ENCODE assay signal across 1 cellular context in genomic region chr2:38691994-38692393, GRCh38.
TF ChIP-seq lines count a peak whose summit lies in the region.

No MANE protein-coding gene starts in this region.

TF ChIP-seq in IMR-90, 13 proteins besides CTCF, POLR2A, EP300 and RAD21:
- TF ChIP-seq RFX5 (IDR thresholded peaks at IDR 0.05; ENCODE audit: low read depth, low read length) (no peak), BHLHE40 (IDR thresholded peaks at IDR 0.05; ENCODE audit: low read depth, low read length) (no peak), RCOR1 (IDR thresholded peaks at IDR 0.05; ENCODE audit: insufficient replicate concordance, low read length) (no peak), NFE2L2 (IDR thresholded peaks at IDR 0.05; ENCODE audit: low read depth, low read length) (no peak), CHD1 (IDR thresholded peaks at IDR 0.05; ENCODE audit: low read depth, low read length) (no peak), MXI1 (IDR thresholded peaks at IDR 0.05; ENCODE audit: borderline replicate concordance, low read depth, low read length) (no peak), ELK1 (IDR thresholded peaks at IDR 0.05; ENCODE audit: borderline replicate concordance, low read depth, low read length) (no peak), MAFK (IDR thresholded peaks at IDR 0.05; ENCODE audit: low read depth, low read length) (no peak), MAZ (IDR thresholded peaks at IDR 0.05; ENCODE audit: borderline replicate concordance, low read depth, low read length) (no peak), FOS (IDR thresholded peaks at IDR 0.05; ENCODE audit: low read depth, low read length) (no peak), CEBPB (IDR thresholded peaks at IDR 0.05; ENCODE audit: low read depth, low read length) (no peak), SMC3 (IDR thresholded peaks at IDR 0.05; ENCODE audit: low read depth, low read length) (no peak)
- TF ChIP-seq, protein P1, sequence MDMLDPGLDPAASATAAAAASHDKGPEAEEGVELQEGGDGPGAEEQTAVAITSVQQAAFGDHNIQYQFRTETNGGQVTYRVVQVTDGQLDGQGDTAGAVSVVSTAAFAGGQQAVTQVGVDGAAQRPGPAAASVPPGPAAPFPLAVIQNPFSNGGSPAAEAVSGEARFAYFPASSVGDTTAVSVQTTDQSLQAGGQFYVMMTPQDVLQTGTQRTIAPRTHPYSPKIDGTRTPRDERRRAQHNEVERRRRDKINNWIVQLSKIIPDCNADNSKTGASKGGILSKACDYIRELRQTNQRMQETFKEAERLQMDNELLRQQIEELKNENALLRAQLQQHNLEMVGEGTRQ (IDR thresholded peaks at IDR 0.05; ENCODE audit: low read depth, low read length), result no peak
